20 cellular contexts compared by ENCODE assay signal in the genomic region with DNA sequence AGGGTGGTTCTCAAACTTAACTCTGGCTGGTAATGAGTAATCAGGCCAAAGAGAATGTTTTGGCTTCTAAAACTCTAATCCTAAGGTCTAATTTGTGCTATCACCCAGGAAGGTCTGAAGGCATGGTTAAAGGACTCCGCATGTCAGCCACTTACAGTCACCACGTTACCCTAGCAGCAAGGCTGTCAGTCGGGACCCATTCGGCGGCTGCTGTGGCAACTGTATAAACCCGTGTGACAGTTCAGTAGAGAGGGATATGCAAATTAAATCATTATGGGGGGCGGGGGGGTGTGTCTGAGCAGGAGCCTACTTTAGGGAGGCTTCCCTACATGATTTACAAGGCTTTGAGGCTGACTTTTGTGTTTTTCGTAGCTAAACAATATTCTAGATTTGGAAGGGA.
DNase-seq lines count a peak whose midpoint lies in the region; ATAC-seq, FAIRE-seq and TF ChIP-seq lines count a peak whose summit lies in the region.
"Had no signal": no experiment of that assay in that cellular context is flagged by ENCODE, and none has a peak within 500 bp of the region (broad histone marks: within the 10 kb centered on the region; RNA-seq: fewer than 3 reads in every experiment).

No MANE protein-coding gene starts in this region.

- H3K79me2 ChIP-seq in GM23248 (ENCODE audit: insufficient read depth) = no peaks in the 10 kb centered on the region

- peak overlapping the region; percentile 70 for H3K9ac ChIP-seq in BLaER1
- no peak overlapping the region for H3K9ac ChIP-seq in GM23248

- peaks cover 0 to 2% (median 0%) of the 10 kb centered on the region in 5 donors for H3K9me3 Mint-ChIP-seq in CD8-positive, alpha-beta memory T cell
- no peaks in the 10 kb centered on the region for H3K9me3 Mint-ChIP-seq in activated naive CD8-positive, alpha-beta T cell treated with anti-CD3 and anti-CD28 coated beads, Interleukin-2, amount 10 ng/mL, durations not matched to agents 7 days and 5 days
- H3K9me3 Mint-ChIP-seq in naive thymus-derived CD4-positive, alpha-beta T cell = peaks cover 0 to 2% (median 0%) of the 10 kb centered on the region in 11 donors

- POLR2A ChIA-PET in CD8-positive, alpha-beta memory T cell (lab: Charles Lee) = no interaction called here
- POLR2A ChIA-PET in activated naive CD8-positive, alpha-beta T cell treated with anti-CD3 and anti-CD28 coated beads, Interleukin-2, amount 10 ng/mL, durations not matched to agents 7 days and 5 days (lab: Charles Lee) = no interaction called here
- POLR2A ChIA-PET in naive thymus-derived CD4-positive, alpha-beta T cell (lab: Charles Lee) = no interaction called here

- no peak for DNase-seq in CD8-positive, alpha-beta memory T cell
- no peak for DNase-seq in activated naive CD8-positive, alpha-beta T cell treated with anti-CD3 and anti-CD28 coated beads, Interleukin-2, amount 10 ng/mL, durations not matched to agents 7 days and 5 days
- no peak for DNase-seq in naive thymus-derived CD4-positive, alpha-beta T cell
- no peak for DNase-seq in DMS153 (lab: John Stamatoyannopoulos, UW)
- no peak for DNase-seq in GM23248
- no peak for DNase-seq in left lung
- no peak for DNase-seq in GM12892 (ENCODE audit: insufficient read length)
- DNase-seq: activated CD4-positive, alpha-beta T cell treated with anti-CD3 and anti-CD28 coated beads for 4 hours; amniotic stem cell; GOT3; left cardiac atrium; mucosa of descending colon; NCI-H2081 treated with DMSO at 0.1 percent for 48 hours; NCI-H526 treated with DMSO at 0.1 percent for 48 hours; PC-3; sigmoid colon; T1000; thyroid gland had no signal

- intact Hi-C loops in naive thymus-derived CD4-positive, alpha-beta T cell (cut with micrococcal nuclease) = no loop called here
- intact Hi-C loops in left lung (cut with DNase I) = no loop called here

- no peak for FAIRE-seq in GM12892 (lab: Jason Lieb, UNC)
- FAIRE-seq: K562 had no signal

- H3K27ac ChIP-seq in BLaER1 = peak overlapping the region; percentile 80
- H3K27ac ChIP-seq in CD8-positive, alpha-beta memory T cell (ENCODE audit: low read depth, low read length) = no peak overlapping the region
- no peak overlapping the region for H3K27ac ChIP-seq in naive thymus-derived CD4-positive, alpha-beta T cell (ENCODE audit: low read depth, low read length)
- H3K27ac ChIP-seq in GM23248 = no peak overlapping the region
- H3K27ac ChIP-seq in left lung = no peak overlapping the region
- H3K27ac ChIP-seq: sigmoid colon, thyroid gland had no signal

- H3K9me3 ChIP-seq in BLaER1 (no peaks in the 10 kb centered on the region), GM23248 (ENCODE audit: low read depth) (no peaks in the 10 kb centered on the region), left lung (no peaks in the 10 kb centered on the region)
- no peaks in the 10 kb centered on the region for H3K9me3 ChIP-seq in CD8-positive, alpha-beta memory T cell (ENCODE audit: low read length)
- no peaks in the 10 kb centered on the region for H3K9me3 ChIP-seq in naive thymus-derived CD4-positive, alpha-beta T cell (ENCODE audit: control insufficient read depth in 2 of 3, low read length in 3 of 3)
- H3K9me3 ChIP-seq: mucosa of descending colon, sigmoid colon, thyroid gland had no signal

- peak overlapping the region in 1 of 7 donors; percentile 32 for H3K4me3 Mint-ChIP-seq in CD8-positive, alpha-beta memory T cell
- no peak overlapping the region for H3K4me3 Mint-ChIP-seq in activated naive CD8-positive, alpha-beta T cell treated with anti-CD3 and anti-CD28 coated beads, Interleukin-2, amount 10 ng/mL, durations not matched to agents 7 days and 5 days
- H3K4me3 Mint-ChIP-seq in naive thymus-derived CD4-positive, alpha-beta T cell = no peak overlapping the region

- H3K27me3 ChIP-seq in BLaER1 (no peaks in the 10 kb centered on the region), GM23248 (replicated peaks; ENCODE audit: insufficient read depth) (no peaks in the 10 kb centered on the region), left lung (no peaks in the 10 kb centered on the region)
- H3K27me3 ChIP-seq in CD8-positive, alpha-beta memory T cell (ENCODE audit: insufficient read depth, low read length, poor library complexity, severe bottlenecking) = no peaks in the 10 kb centered on the region
- no peaks in the 10 kb centered on the region for H3K27me3 ChIP-seq in naive thymus-derived CD4-positive, alpha-beta T cell (ENCODE audit: control insufficient read depth in 2 of 2, insufficient read depth in 2 of 2, low read length in 2 of 2)
- H3K27me3 ChIP-seq: sigmoid colon, thyroid gland had no signal

- H3K4me1 ChIP-seq in BLaER1 (peaks cover 78% of the 10 kb centered on the region), GM23248 (ENCODE audit: insufficient read depth) (peaks cover 19% of the 10 kb centered on the region), left lung (peaks cover 3 to 15% of the 10 kb centered on the region in 2 donors)
- peaks cover 6% of the 10 kb centered on the region for H3K4me1 ChIP-seq in CD8-positive, alpha-beta memory T cell (ENCODE audit: insufficient read depth, low read length)
- H3K4me1 ChIP-seq in naive thymus-derived CD4-positive, alpha-beta T cell (ENCODE audit: control insufficient read depth in 2 of 2, insufficient read depth in 2 of 2, low read length in 2 of 2) = peaks cover 0 to 7% of the 10 kb centered on the region in 2 donors

- peak overlapping the region in 7 of 8 donors; percentile 18 to 92 (median 70) for H3K27ac Mint-ChIP-seq in CD8-positive, alpha-beta memory T cell
- H3K27ac Mint-ChIP-seq in activated naive CD8-positive, alpha-beta T cell treated with anti-CD3 and anti-CD28 coated beads, Interleukin-2, amount 10 ng/mL, durations not matched to agents 7 days and 5 days = peak overlapping the region; percentile 52
- H3K27ac Mint-ChIP-seq in naive thymus-derived CD4-positive, alpha-beta T cell = peak overlapping the region in 8 of 9 donors; percentile 34 to 93 (median 84)

- H3K9me2 ChIP-seq in GM23248 (ENCODE audit: insufficient read depth) = no peaks in the 10 kb centered on the region

- no peak for ATAC-seq in activated naive CD8-positive, alpha-beta T cell treated with anti-CD3 and anti-CD28 coated beads, Interleukin-2, amount 10 ng/mL, durations not matched to agents 7 days and 5 days (ENCODE audit: low read depth)
- no peak for ATAC-seq in naive thymus-derived CD4-positive, alpha-beta T cell
- no peak for ATAC-seq in left lung
- ATAC-seq: K562, left cardiac atrium, mucosa of descending colon, PC-3 had no signal

- TF ChIP-seq POLR2A in GM12892 (IDR thresholded peaks at IDR 0.05; ENCODE audit: low read depth, low read length) = no peak

- H4K20me1 ChIP-seq in BLaER1 (peaks cover 5% of the 10 kb centered on the region; the same call in 1 of the 2 replicates), GM23248 (ENCODE audit: insufficient read depth) (no peaks in the 10 kb centered on the region)

- no peak for TF ChIP-seq CTCF in left lung (IDR thresholded peaks at IDR 0.05)

- H3K36me3 ChIP-seq in BLaER1 (peaks cover 61% of the 10 kb centered on the region), GM23248 (ENCODE audit: low read depth) (no peaks in the 10 kb centered on the region), left lung (peaks cover 0 to 99% of the 10 kb centered on the region in 2 donors)
- H3K36me3 ChIP-seq in CD8-positive, alpha-beta memory T cell (ENCODE audit: insufficient read depth, low read length) = peaks cover 83% of the 10 kb centered on the region
- peaks cover 35 to 84% (median 68%) of the 10 kb centered on the region in 3 experiments for H3K36me3 ChIP-seq in naive thymus-derived CD4-positive, alpha-beta T cell (ENCODE audit: control insufficient read depth in 2 of 3, insufficient read depth in 3 of 3, low read length in 3 of 3)
- H3K36me3 ChIP-seq: thyroid gland had no signal

- H3K4me2 ChIP-seq in BLaER1 = peak overlapping the region; percentile 84
- no peak overlapping the region for H3K4me2 ChIP-seq in GM23248 (ENCODE audit: unreplicated experiment)

- H3K4me1 Mint-ChIP-seq in CD8-positive, alpha-beta memory T cell = peaks cover 16 to 25% (median 22%) of the 10 kb centered on the region in 3 donors
- H3K4me1 Mint-ChIP-seq in activated naive CD8-positive, alpha-beta T cell treated with anti-CD3 and anti-CD28 coated beads, Interleukin-2, amount 10 ng/mL, durations not matched to agents 7 days and 5 days = peaks cover 12% of the 10 kb centered on the region
- H3K4me1 Mint-ChIP-seq in naive thymus-derived CD4-positive, alpha-beta T cell = peaks cover 22 to 72% (median 42%) of the 10 kb centered on the region in 7 donors

- 49 to 52% methylated on average over 7 to 8 of the region's 8 CpGs for WGBS in GM23248 (ENCODE audit: low coverage in 1 of 2, low lambda C conversion rate in 2 of 2, missing lambda C conversion rate in 2 of 2), 2 experiments

- in situ Hi-C loops in GM23248 (cut with MboI) = no loop called here

- H3K27me3 Mint-ChIP-seq in CD8-positive, alpha-beta memory T cell = no peaks in the 10 kb centered on the region
- H3K27me3 Mint-ChIP-seq in activated naive CD8-positive, alpha-beta T cell treated with anti-CD3 and anti-CD28 coated beads, Interleukin-2, amount 10 ng/mL, durations not matched to agents 7 days and 5 days = no peaks in the 10 kb centered on the region
- no peaks in the 10 kb centered on the region for H3K27me3 Mint-ChIP-seq in naive thymus-derived CD4-positive, alpha-beta T cell

- no peak overlapping the region for H2AFZ ChIP-seq in GM23248

- peaks cover 0 to 95% (median 30%) of the 10 kb centered on the region in 3 donors for H3K36me3 Mint-ChIP-seq in CD8-positive, alpha-beta memory T cell
- peaks cover 61% of the 10 kb centered on the region for H3K36me3 Mint-ChIP-seq in activated naive CD8-positive, alpha-beta T cell treated with anti-CD3 and anti-CD28 coated beads, Interleukin-2, amount 10 ng/mL, durations not matched to agents 7 days and 5 days
- H3K36me3 Mint-ChIP-seq in naive thymus-derived CD4-positive, alpha-beta T cell = peaks cover 21 to 60% (median 50%) of the 10 kb centered on the region in 5 donors

- H3F3A ChIP-seq in GM23248 (ENCODE audit: insufficient read depth) = peaks cover 6% of the 10 kb centered on the region; the same call in 1 of the 2 replicates

- H3K4me3 ChIP-seq in BLaER1 (no peak overlapping the region), GM23248 (no peak overlapping the region), left lung (no peak overlapping the region)
- H3K4me3 ChIP-seq in CD8-positive, alpha-beta memory T cell (ENCODE audit: low read length) = no peak overlapping the region
- no peak overlapping the region for H3K4me3 ChIP-seq in naive thymus-derived CD4-positive, alpha-beta T cell (ENCODE audit: low read length)
- H3K4me3 ChIP-seq: K562, mucosa of descending colon, sigmoid colon, thyroid gland had no signal

- CTCF ChIA-PET in CD8-positive, alpha-beta memory T cell (lab: Charles Lee) = no interaction called here
- CTCF ChIA-PET in naive thymus-derived CD4-positive, alpha-beta T cell (lab: Charles Lee) = interaction anchor here (0.9 kb wide), 1 partner anchor 8 kb away, joined by 3 read pairs; no protein-coding TSS in a partner anchor
